In genomic region chr17:65592131-65592965, GRCh38 we compare ENCODE assay signal across 1 cellular context.
TF ChIP-seq lines count a peak whose summit lies in the region.

No MANE protein-coding gene starts in this region.

TF ChIP-seq in GM23338, 12 proteins besides CTCF, POLR2A, EP300 and RAD21 (continued from another document):
- no peak for TF ChIP-seq REST (IDR thresholded peaks at IDR 0.05; ENCODE audit: unreplicated experiment)
- TF ChIP-seq ZNF331 (CRISPR knock-in tag; IDR thresholded peaks at IDR 0.05; ENCODE audit: low read depth) = no peak
- no peak for TF ChIP-seq STAT1 (IDR thresholded peaks at IDR 0.05; ENCODE audit: unreplicated experiment)
- TF ChIP-seq JUNB (IDR thresholded peaks at IDR 0.05; ENCODE audit: unreplicated experiment) = no peak
- TF ChIP-seq EZH2 (IDR thresholded peaks at IDR 0.05; ENCODE audit: low read depth, unreplicated experiment) = no peak
- TF ChIP-seq ETS1 (IDR thresholded peaks at IDR 0.05) = no peak
- no peak for TF ChIP-seq NANOG (IDR thresholded peaks at IDR 0.05; ENCODE audit: borderline replicate concordance)
- TF ChIP-seq POLR2AphosphoS5 (IDR thresholded peaks at IDR 0.05; ENCODE audit: low read depth) = no peak
- no peak for TF ChIP-seq ZNF462 (CRISPR knock-in tag; IDR thresholded peaks at IDR 0.05)
- TF ChIP-seq EZH2phosphoT487 (IDR thresholded peaks at IDR 0.05; ENCODE audit: unreplicated experiment) = no peak
- TF ChIP-seq ZNF114 (CRISPR knock-in tag; IDR thresholded peaks at IDR 0.05) = no peak
TF ChIP-seq in GM23338: peak in this region for 0.
